ENCODE assay signal across 1 cellular context in genomic region chr2:171394164-171394725, GRCh38.
A peak's percentile ranks its signal among the peaks of the same experiment; 100 is the strongest.
TF ChIP-seq lines count a peak whose summit lies in the region.

No MANE protein-coding gene starts in this region.

TF ChIP-seq in K562, 482 proteins besides CTCF, POLR2A, EP300 and RAD21:
- TF ChIP-seq CHCHD3 (CRISPR knock-in tag; IDR thresholded peaks at IDR 0.05) (no peak), ZNF354B (CRISPR knock-in tag; IDR thresholded peaks at IDR 0.05) (no peak), RB1 (IDR thresholded peaks at IDR 0.05; ENCODE audit: low read depth) (no peak), U2AF2 (optimal IDR thresholded peaks at IDR 0.05; ENCODE audit: low read depth, low read length) (no peak), RAD51 (IDR thresholded peaks at IDR 0.05; ENCODE audit: borderline replicate concordance, low read depth) (peak; percentile 38; the same call in 1 of the 2 replicates), ZNF217 (CRISPR knock-in tag; IDR thresholded peaks at IDR 0.05) (no peak), MYC (IDR thresholded peaks at IDR 0.05; ENCODE audit: low read depth, low read length) (no peak), MYC (CRISPR knock-in tag; IDR thresholded peaks at IDR 0.05; ENCODE audit: borderline replicate concordance, low read depth) (no peak)
- TF ChIP-seq, protein P1, sequence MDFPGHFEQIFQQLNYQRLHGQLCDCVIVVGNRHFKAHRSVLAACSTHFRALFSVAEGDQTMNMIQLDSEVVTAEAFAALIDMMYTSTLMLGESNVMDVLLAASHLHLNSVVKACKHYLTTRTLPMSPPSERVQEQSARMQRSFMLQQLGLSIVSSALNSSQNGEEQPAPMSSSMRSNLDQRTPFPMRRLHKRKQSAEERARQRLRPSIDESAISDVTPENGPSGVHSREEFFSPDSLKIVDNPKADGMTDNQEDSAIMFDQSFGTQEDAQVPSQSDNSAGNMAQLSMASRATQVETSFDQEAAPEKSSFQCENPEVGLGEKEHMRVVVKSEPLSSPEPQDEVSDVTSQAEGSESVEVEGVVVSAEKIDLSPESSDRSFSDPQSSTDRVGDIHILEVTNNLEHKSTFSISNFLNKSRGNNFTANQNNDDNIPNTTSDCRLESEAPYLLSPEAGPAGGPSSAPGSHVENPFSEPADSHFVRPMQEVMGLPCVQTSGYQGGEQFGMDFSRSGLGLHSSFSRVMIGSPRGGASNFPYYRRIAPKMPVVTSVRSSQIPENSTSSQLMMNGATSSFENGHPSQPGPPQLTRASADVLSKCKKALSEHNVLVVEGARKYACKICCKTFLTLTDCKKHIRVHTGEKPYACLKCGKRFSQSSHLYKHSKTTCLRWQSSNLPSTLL (IDR thresholded peaks at IDR 0.05): no peak
- TF ChIP-seq, protein P2, sequence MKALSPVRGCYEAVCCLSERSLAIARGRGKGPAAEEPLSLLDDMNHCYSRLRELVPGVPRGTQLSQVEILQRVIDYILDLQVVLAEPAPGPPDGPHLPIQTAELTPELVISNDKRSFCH (CRISPR knock-in tag; IDR thresholded peaks at IDR 0.05): no peak
- TF ChIP-seq, protein P2 (tag; IDR thresholded peaks at IDR 0.05): no peak
- TF ChIP-seq, protein P3, sequence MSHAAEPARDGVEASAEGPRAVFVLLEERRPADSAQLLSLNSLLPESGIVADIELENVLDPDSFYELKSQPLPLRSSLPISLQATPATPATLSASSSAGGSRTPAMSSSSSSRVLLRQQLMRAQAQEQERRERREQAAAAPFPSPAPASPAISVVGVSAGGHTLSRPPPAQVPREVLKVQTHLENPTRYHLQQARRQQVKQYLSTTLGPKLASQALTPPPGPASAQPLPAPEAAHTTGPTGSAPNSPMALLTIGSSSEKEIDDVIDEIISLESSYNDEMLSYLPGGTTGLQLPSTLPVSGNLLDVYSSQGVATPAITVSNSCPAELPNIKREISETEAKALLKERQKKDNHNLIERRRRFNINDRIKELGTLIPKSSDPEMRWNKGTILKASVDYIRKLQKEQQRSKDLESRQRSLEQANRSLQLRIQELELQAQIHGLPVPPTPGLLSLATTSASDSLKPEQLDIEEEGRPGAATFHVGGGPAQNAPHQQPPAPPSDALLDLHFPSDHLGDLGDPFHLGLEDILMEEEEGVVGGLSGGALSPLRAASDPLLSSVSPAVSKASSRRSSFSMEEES (CRISPR knock-in tag; IDR thresholded peaks at IDR 0.05): peak; percentile 81
